20 cellular contexts compared by ENCODE assay signal in the genomic region with DNA sequence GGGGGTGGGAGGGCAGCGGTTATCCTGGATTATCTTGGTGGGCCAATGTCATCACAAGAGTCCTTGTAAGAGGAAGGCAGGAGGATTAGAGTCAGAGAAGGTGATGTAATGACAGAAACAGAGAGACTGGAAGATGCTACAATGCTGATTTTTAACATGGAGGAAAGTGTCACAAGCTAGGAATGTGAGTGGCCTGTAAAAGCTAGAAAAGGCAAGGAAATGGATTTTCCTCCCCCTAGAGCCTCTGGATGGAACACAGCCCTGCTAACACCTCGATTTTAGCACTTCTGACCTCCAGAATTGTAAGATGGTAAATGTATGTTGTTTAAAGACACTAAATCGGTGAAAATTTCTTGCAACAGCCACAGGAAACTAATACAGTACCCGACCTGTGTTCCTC.
DNase-seq lines count a peak whose midpoint lies in the region; ATAC-seq and TF ChIP-seq lines count a peak whose summit lies in the region.
"Had no signal": no experiment of that assay in that cellular context is flagged by ENCODE, and none has a peak within 500 bp of the region (broad histone marks: within the 10 kb centered on the region; RNA-seq: fewer than 3 reads in every experiment).

No MANE protein-coding gene starts in this region.

- TF ChIP-seq CTCF in WERI-Rb-1 (IDR thresholded peaks at IDR 0.05; ENCODE audit: low read depth, low read length) (no peak), fibroblast of the aortic adventitia (IDR thresholded peaks at IDR 0.05; ENCODE audit: insufficient read depth, low read length) (no peak)

- H3K9me3 ChIP-seq in WERI-Rb-1 (ENCODE audit: severe bottlenecking): peaks cover 7% of the 10 kb centered on the region
- H3K9me3 ChIP-seq: ovary had no signal

- H3K4me3 ChIP-seq in WERI-Rb-1 (ENCODE audit: low read depth, low read length) (no peak overlapping the region), fibroblast of the aortic adventitia (ENCODE audit: low read depth, low read length) (no peak overlapping the region)
- H3K4me3 ChIP-seq: ovary, tibial nerve had no signal

- no peaks in the 10 kb centered on the region for H3K36me3 ChIP-seq in WERI-Rb-1
- H3K36me3 ChIP-seq: ovary, tibial nerve had no signal

- no peak for ATAC-seq in GM19328 (IDR thresholded peaks at IDR 0.05; ENCODE audit: unreplicated experiment)
- no peak for ATAC-seq in stimulated activated naive CD8-positive, alpha-beta T cell treated with anti-CD3 and anti-CD28 coated beads, Interleukin-15, Interleukin-2, amounts not matched to agents 100 U/mL and 50 U/mL, for 24 hours
- ATAC-seq: activated T-helper 17 cell treated with anti-CD3 and anti-CD28 coated beads, Interleukin-2, amount 50 U/mL, for 72 hours; natural killer cell had no signal

- no peaks in the 10 kb centered on the region for H3K27me3 ChIP-seq in WERI-Rb-1 (ENCODE audit: insufficient read depth, low read depth, severe bottlenecking)
- H3K27me3 ChIP-seq: ovary, tibial nerve had no signal

- H3K27ac ChIP-seq in WERI-Rb-1: no peak overlapping the region
- H3K27ac ChIP-seq: ovary, tibial nerve had no signal

- DNase-seq in ELR (ENCODE audit: low read depth) (peak; percentile 36), WERI-Rb-1 (peak; percentile 50), fibroblast of the aortic adventitia (ENCODE audit: low read depth) (peak; percentile 42), superior temporal gyrus (ENCODE audit: extremely low spot score) (peak; percentile 9), Ammon's horn (ENCODE audit: low spot score) (no peak)
- no peak for DNase-seq in stimulated activated naive CD8-positive, alpha-beta T cell treated with anti-CD3 and anti-CD28 coated beads, Interleukin-15, Interleukin-2, amounts not matched to agents 100 U/mL and 50 U/mL, for 24 hours
- DNase-seq: activated CD4-positive, alpha-beta memory T cell treated with anti-CD3 and anti-CD28 coated beads, Interleukin-2, amount 10 ng/mL, durations not matched to agents 7 days and 5 days; activated CD4-positive, alpha-beta T cell treated with anti-CD3 and anti-CD28 coated beads for 1 hour; activated naive CD4-positive, alpha-beta T cell treated with anti-CD3 and anti-CD28 coated beads, Interleukin-2, amount 50 U/mL, for 16 hours; amygdala; DND-41; natural killer cell; NCI-H1417 treated with DMSO at 0.1 percent for 48 hours; NCI-H2081; NCI-H226; ovary; stimulated activated CD4-positive, alpha-beta T cell treated with anti-CD3 and anti-CD28 coated beads, Interleukin-2, amount 100 ng/mL, for 24 hours had no signal

Comparison
In these comparisons a context has a peak if more than half of its experiments do, and no peak if none do; other contexts are left out.
1. DNase-seq: peak in ELR (single experiment), WERI-Rb-1 (single experiment), fibroblast of the aortic adventitia (single experiment) and superior temporal gyrus (single experiment); none in stimulated activated naive CD8-positive, alpha-beta T cell treated with anti-CD3 and anti-CD28 coated beads, Interleukin-15, Interleukin-2, amounts not matched to agents 100 U/mL and 50 U/mL, for 24 hours (single experiment) and Ammon's horn (single experiment).